Comparison of ENCODE assay signal across 15 cellular contexts in genomic region chr3:58572634-58573230, GRCh38. TPM values are rescaled to one million over a fixed set of nuclear protein-coding genes. Genes with fewer than 3 reads are reported as not detected.
"Had no signal": no experiment of that assay in that cellular context is flagged by ENCODE, and none has a peak within 500 bp of the region (broad histone marks: within the 10 kb centered on the region; RNA-seq: fewer than 3 reads in every experiment).

No MANE protein-coding gene starts in this region.

- DNase-seq: activated CD4-positive, alpha-beta T cell treated with anti-CD3 and anti-CD28 coated beads, Interleukin-2, amount 50 U/mL, for 4 hours; colonic mucosa; erythroblast; foreskin melanocyte; glutamatergic neuron; left lung; mesenchymal stem cell; mucosa of descending colon; naive thymus-derived CD4-positive, alpha-beta T cell; ovary; stimulated activated CD4-positive, alpha-beta T cell treated with anti-CD3 and anti-CD28 coated beads, Interleukin-2, amount 100 ng/mL, for 48 hours; upper lobe of left lung had no signal

- H3K27ac ChIP-seq: colonic mucosa, left lung, neural progenitor cell, ovary, suprapubic skin had no signal

- ATAC-seq: left lung; naive thymus-derived CD4-positive, alpha-beta T cell had no signal

- H3K27me3 ChIP-seq: colonic mucosa, left lung, ovary, suprapubic skin, upper lobe of left lung had no signal

- H3K4me1 ChIP-seq: colonic mucosa had no signal

- H3K36me3 ChIP-seq: colonic mucosa, left lung, neural progenitor cell, ovary, suprapubic skin had no signal

- H3K9me3 ChIP-seq: colonic mucosa, left lung, mucosa of descending colon, ovary, suprapubic skin, upper lobe of left lung had no signal

- H3K4me3 ChIP-seq: colonic mucosa, left lung, mucosa of descending colon, neural progenitor cell, ovary, suprapubic skin had no signal

RNA-seq across cellular contexts. Expression of gene FAM107A, which starts 4.5 kb away (rescaled TPM):
- total RNA-seq: naive thymus-derived CD4-positive, alpha-beta T cell; T-helper 2 cell treated with Interferon-gamma antibody and Interleukin-4, amounts not matched to agents 100 ng/mL and 5 ng/mL, for 36 hours had no signal
- polyA plus RNA-seq: naive thymus-derived CD4-positive, alpha-beta T cell had no signal

RNA-seq across cellular contexts. Expression of gene ACOX2, which starts 35.7 kb away (rescaled TPM):
- total RNA-seq: naive thymus-derived CD4-positive, alpha-beta T cell; T-helper 2 cell treated with Interferon-gamma antibody and Interleukin-4, amounts not matched to agents 100 ng/mL and 5 ng/mL, for 36 hours had no signal
- polyA plus RNA-seq: naive thymus-derived CD4-positive, alpha-beta T cell had no signal
